Comparison of ENCODE assay signal across 22 cellular contexts in genomic region chr5:88368201-88368600, GRCh38.
DNase-seq lines count a peak whose midpoint lies in the region; ATAC-seq, FAIRE-seq and TF ChIP-seq lines count a peak whose summit lies in the region.
"Had no signal": no experiment of that assay in that cellular context is flagged by ENCODE, and none has a peak within 500 bp of the region (broad histone marks: within the 10 kb centered on the region; RNA-seq: fewer than 3 reads in every experiment).

No MANE protein-coding gene starts in this region.

- H3K36me3 Mint-ChIP-seq in astrocyte (ENCODE audit: low read depth, unreplicated experiment), result no peaks in the 10 kb centered on the region
- H3K36me3 Mint-ChIP-seq: CD14-positive monocyte; CD4-positive, alpha-beta memory T cell; CD4-positive, CD25-positive, alpha-beta regulatory T cell; CD8-positive, alpha-beta memory T cell had no signal

- no peaks in the 10 kb centered on the region for H3K36me3 ChIP-seq in astrocyte (ENCODE audit: insufficient read depth, low read length)
- H3K36me3 ChIP-seq: BE2C, BLaER1 had no signal

- H3K9me3 Mint-ChIP-seq in astrocyte (ENCODE audit: unreplicated experiment), result no peaks in the 10 kb centered on the region

- no peak overlapping the region for H2AFZ ChIP-seq in astrocyte (ENCODE audit: low read depth, low read length)

- H3K27ac ChIP-seq in astrocyte (ENCODE audit: low read depth, low read length), result no peak overlapping the region
- no peak overlapping the region for H3K27ac ChIP-seq in substantia nigra (ENCODE audit: low read depth, low read length, poor library complexity, severe bottlenecking)
- H3K27ac ChIP-seq: BLaER1 had no signal

- no peaks in the 10 kb centered on the region for H4K20me1 ChIP-seq in astrocyte (ENCODE audit: insufficient read depth, low read length)
- H4K20me1 ChIP-seq: BLaER1 had no signal

- TF ChIP-seq CTCF in astrocyte (IDR thresholded peaks at IDR 0.05; ENCODE audit: insufficient read depth, low read depth, low read length), result no peak

- no peak overlapping the region for H3K9ac ChIP-seq in astrocyte (ENCODE audit: low read length)
- H3K9ac ChIP-seq: BLaER1 had no signal

- H3K79me2 ChIP-seq in astrocyte (ENCODE audit: insufficient read depth, low read length), result no peaks in the 10 kb centered on the region

- no peaks in the 10 kb centered on the region for H3K27me3 ChIP-seq in astrocyte (ENCODE audit: insufficient read depth, low read length)
- H3K27me3 ChIP-seq: BE2C, BLaER1 had no signal

- no peak overlapping the region for H3K27ac Mint-ChIP-seq in astrocyte (ENCODE audit: unreplicated experiment)
- H3K27ac Mint-ChIP-seq: CD14-positive monocyte; CD4-positive, alpha-beta memory T cell; CD4-positive, CD25-positive, alpha-beta regulatory T cell; CD8-positive, alpha-beta memory T cell had no signal

- no peak for ATAC-seq in HG03175 (IDR thresholded peaks at IDR 0.05; ENCODE audit: unreplicated experiment)

- no peaks in the 10 kb centered on the region for H3K4me1 Mint-ChIP-seq in astrocyte (ENCODE audit: low read depth, unreplicated experiment)
- H3K4me1 Mint-ChIP-seq: CD14-positive monocyte; CD4-positive, alpha-beta memory T cell; CD4-positive, CD25-positive, alpha-beta regulatory T cell; CD8-positive, alpha-beta memory T cell had no signal

- H3K4me1 ChIP-seq in astrocyte (ENCODE audit: insufficient read depth, low read length), result no peaks in the 10 kb centered on the region
- H3K4me1 ChIP-seq: BE2C, BLaER1 had no signal

- H3K27me3 Mint-ChIP-seq in astrocyte (ENCODE audit: low read depth, unreplicated experiment), result no peaks in the 10 kb centered on the region
- H3K27me3 Mint-ChIP-seq: CD4-positive, alpha-beta memory T cell; CD4-positive, CD25-positive, alpha-beta regulatory T cell had no signal

- no peak overlapping the region for H3K4me3 ChIP-seq in astrocyte (ENCODE audit: insufficient read depth, low read depth, low read length)
- H3K4me3 ChIP-seq: BLaER1 had no signal

- no peaks in the 10 kb centered on the region for H3K9me3 ChIP-seq in astrocyte (ENCODE audit: insufficient read depth, low read depth, low read length)
- H3K9me3 ChIP-seq: BE2C, BLaER1 had no signal

- no peak overlapping the region for H3K4me3 Mint-ChIP-seq in astrocyte (ENCODE audit: unreplicated experiment)
- H3K4me3 Mint-ChIP-seq: CD14-positive monocyte; CD4-positive, alpha-beta memory T cell; CD4-positive, CD25-positive, alpha-beta regulatory T cell; CD8-positive, alpha-beta memory T cell had no signal

- peak; percentile 2 to 28 for DNase-seq in NCI-H526 (lab: John Stamatoyannopoulos, UW)
- peak; percentile 59 for DNase-seq in astrocyte (ENCODE audit: low read depth)
- peak; percentile 34 for DNase-seq in kidney tubule cell (ENCODE audit: low spot score)
- no peak for DNase-seq in NCI-H226
- no peak for DNase-seq in substantia nigra (lab: John Stamatoyannopoulos, UW)
- DNase-seq: 8988T; ACHN; BE2C; C1 segment of cervical spinal cord; CD4-positive, alpha-beta memory T cell; CD4-positive, CD25-positive, alpha-beta regulatory T cell; CD8-positive, alpha-beta memory T cell; COR-L47; DMS79 treated with DMSO at 0.1 percent for 48 hours; GF-D8 had no signal

- no peak for FAIRE-seq in astrocyte (lab: Jason Lieb, UNC)
- FAIRE-seq: A204.1, G401.6, GM12891, GM19239 had no signal

- H3K4me2 ChIP-seq in astrocyte (ENCODE audit: low read length), result no peak overlapping the region
- H3K4me2 ChIP-seq: BLaER1 had no signal

Comparison
In these comparisons a context has a peak if more than half of its experiments do, and no peak if none do; other contexts are left out.
1. DNase-seq: peak in NCI-H526 (2 of 2), astrocyte (single experiment) and kidney tubule cell (single experiment); none in NCI-H226 (single experiment) and substantia nigra (0 of 49).